Comparison of ENCODE assay signal across 10 cellular contexts in genomic region chr11:702731-703461, GRCh38. TPM values are rescaled to one million over a fixed set of nuclear protein-coding genes. Genes with fewer than 3 reads are reported as not detected.
DNase-seq lines count a peak whose midpoint lies in the region; TF ChIP-seq lines count a peak whose summit lies in the region.
"Had no signal": no experiment of that assay in that cellular context is flagged by ENCODE, and none has a peak within 500 bp of the region (broad histone marks: within the 10 kb centered on the region; RNA-seq: fewer than 3 reads in every experiment).

No MANE protein-coding gene starts in this region.

- dilution Hi-C loops in mammary epithelial cell (cut with HindIII; ENCODE audit: low sequenced_read_pairs): no loop called here

- in situ Hi-C loops in mammary epithelial cell (cut with MboI; ENCODE audit: low sequenced_read_pairs in 2 of 2) (no loop called here), transverse colon (cut with MboI; ENCODE audit: low pct_ligation_motif_present in 1 of 4, low pct_unique_long_range_greater_than_20kb in 1 of 4, low sequenced_read_pairs in 3 of 4) (no loop called here)

- H3K9me2 ChIP-seq in Loucy (replicated peaks; ENCODE audit: low read depth, low read length): no peaks in the 10 kb centered on the region

- H2AFZ ChIP-seq in Loucy (ENCODE audit: low read length) (no peak overlapping the region), mammary epithelial cell (ENCODE audit: low read depth, low read length) (peak overlapping the region; percentile 46), mesenchymal stem cell (ENCODE audit: low read depth, low read length) (no peak overlapping the region)

- H4K20me1 ChIP-seq in Loucy (ENCODE audit: insufficient read depth, low read length, poor library complexity, severe bottlenecking) (no peaks in the 10 kb centered on the region), mammary epithelial cell (ENCODE audit: insufficient read depth, low read length) (no peaks in the 10 kb centered on the region)

- CTCF ChIA-PET in mammary epithelial cell (lab: Charles Lee; ENCODE audit: low non-redundant PET): no interaction called here

- no peak overlapping the region for H3K4ac ChIP-seq in mesenchymal stem cell (ENCODE audit: low read depth in 1 of 2, low read length in 2 of 2)

- TF ChIP-seq CTCF in Loucy (conservative IDR thresholded peaks at IDR 0.05; ENCODE audit: low read length) (no peak), mammary epithelial cell (conservative IDR thresholded peaks at IDR 0.05 in 1 of 2, IDR thresholded peaks at IDR 0.05 in 1 of 2; ENCODE audit: extremely low read depth in 1 of 2, insufficient read depth in 1 of 2, low read depth in 1 of 2, low read length in 2 of 2) (no peak), transverse colon (IDR thresholded peaks at IDR 0.05) (no peak)

- peak overlapping the region; percentile 15 for H4K91ac ChIP-seq in mesenchymal stem cell (ENCODE audit: low read length)

- H3K36me3 ChIP-seq in Loucy (ENCODE audit: insufficient read depth, low read length) (no peaks in the 10 kb centered on the region), mammary epithelial cell (ENCODE audit: insufficient read depth, low read length) (no peaks in the 10 kb centered on the region), mesenchymal stem cell (ENCODE audit: control insufficient read depth in 1 of 2, insufficient read depth in 2 of 2, low read depth in 1 of 2, low read length in 2 of 2) (peaks cover 40 to 42% of the 10 kb centered on the region in 2 experiments), transverse colon (peaks cover 0 to 8% (median 0%) of the 10 kb centered on the region in 4 donors)

- H2AK5ac ChIP-seq in mesenchymal stem cell (ENCODE audit: low read length, severe bottlenecking): peak overlapping the region; percentile 73

- 13% methylated on average over 10 of the region's 21 CpGs for WGBS in mammary epithelial cell (ENCODE audit: low coverage, missing lambda C conversion rate)
- 90% methylated on average over 18 of the region's 21 CpGs for WGBS in mesenchymal stem cell
- WGBS in transverse colon (ENCODE audit: low coverage in 1 of 2), 2 donors: 71% methylated on average over 20 of the region's 21 CpGs; no CpG with 5 or more reads in 1 of the 2 donors

- H3K14ac ChIP-seq in mesenchymal stem cell (ENCODE audit: low read length in 2 of 2): no peak overlapping the region

- H3K23ac ChIP-seq in mesenchymal stem cell (ENCODE audit: low read length in 2 of 2): no peak overlapping the region

- intact Hi-C loops in mammary epithelial cell (cut with micrococcal nuclease) (no loop called here), transverse colon (cut with DNase I; ENCODE audit: low total_unique reads) (no loop called here)

- H3K4me1 ChIP-seq in Loucy (ENCODE audit: insufficient read depth, low read length, poor library complexity, severe bottlenecking) (peaks cover 34% of the 10 kb centered on the region), mammary epithelial cell (ENCODE audit: insufficient read depth, low read length) (peaks cover 56% of the 10 kb centered on the region), mesenchymal stem cell (ENCODE audit: control insufficient read depth, insufficient read depth, low read depth, low read length) (peaks cover 63% of the 10 kb centered on the region), transverse colon (peaks cover 23 to 59% (median 51%) of the 10 kb centered on the region in 4 donors)

- no peak for TF ChIP-seq EP300 in transverse colon (IDR thresholded peaks at IDR 0.05; ENCODE audit: low read depth)

- no peak overlapping the region for H2BK5ac ChIP-seq in mesenchymal stem cell (ENCODE audit: low read depth, low read length, poor library complexity, severe bottlenecking)

- H2BK12ac ChIP-seq in mesenchymal stem cell (ENCODE audit: low read length in 2 of 2): peak overlapping the region in 1 of 2 experiments; percentile 37

- H3K79me1 ChIP-seq in mesenchymal stem cell (replicated peaks; ENCODE audit: low read length, poor library complexity, severe bottlenecking): peaks cover 11% of the 10 kb centered on the region

- no peak overlapping the region for H4K8ac ChIP-seq in mesenchymal stem cell (ENCODE audit: low read length)

- peak overlapping the region in 1 of 2 experiments; percentile 14 for H3K18ac ChIP-seq in mesenchymal stem cell (ENCODE audit: low read depth in 1 of 2, low read length in 2 of 2)

- H3K27me3 ChIP-seq in Loucy (ENCODE audit: insufficient read depth, low read length, poor library complexity, severe bottlenecking) (no peaks in the 10 kb centered on the region), mammary epithelial cell (ENCODE audit: insufficient read depth, low read length) (no peaks in the 10 kb centered on the region), mesenchymal stem cell (ENCODE audit: control insufficient read depth in 1 of 2, insufficient read depth in 1 of 2, low read length in 2 of 2) (no peaks in the 10 kb centered on the region), transverse colon (peaks cover 10% of the 10 kb centered on the region)

- no peak overlapping the region for H3K4me3 ChIP-seq in Loucy (ENCODE audit: low read length, poor library complexity, severe bottlenecking)
- H3K4me3 ChIP-seq in mammary epithelial cell (replicated peaks in 1 of 3; ENCODE audit: insufficient read depth in 1 of 3, low read depth in 2 of 3, low read length in 3 of 3): peak overlapping the region in 1 of 3 experiments; percentile 6
- no peak overlapping the region for H3K4me3 ChIP-seq in mesenchymal stem cell (ENCODE audit: insufficient read depth in 1 of 2, low read depth in 1 of 2, low read length in 2 of 2)
- H3K4me3 ChIP-seq in transverse colon: no peak overlapping the region

- H2BK15ac ChIP-seq in mesenchymal stem cell (ENCODE audit: low read depth, poor library complexity, severe bottlenecking): no peak overlapping the region

- H3F3A ChIP-seq in Loucy (ENCODE audit: low read depth): no peaks in the 10 kb centered on the region

- no peak overlapping the region for H2BK120ac ChIP-seq in mesenchymal stem cell (ENCODE audit: low read depth, low read length)

- peak overlapping the region; percentile 45 for H3K27ac ChIP-seq in mammary epithelial cell (ENCODE audit: insufficient read depth, low read depth, low read length)
- peak overlapping the region; percentile 2 for H3K27ac ChIP-seq in mesenchymal stem cell (ENCODE audit: low read length, poor library complexity, severe bottlenecking)
- peak overlapping the region; percentile 92 to 94 (median 94) for H3K27ac ChIP-seq in transverse colon

- H3K79me2 ChIP-seq in Loucy (ENCODE audit: insufficient read depth, low read length) (0 out of 2 replicates have a peak, but pooled peaks cover 2% of the 10 kb centered on the region), mammary epithelial cell (ENCODE audit: insufficient read depth, low read length) (peaks cover 81% of the 10 kb centered on the region)

- peak overlapping the region; percentile 40 for H3K9ac ChIP-seq in Loucy (ENCODE audit: low read depth, low read length, poor library complexity, severe bottlenecking)
- H3K9ac ChIP-seq in mammary epithelial cell (ENCODE audit: insufficient read depth, low read length): peak overlapping the region; percentile 21
- peak overlapping the region; percentile 54 for H3K9ac ChIP-seq in mesenchymal stem cell (ENCODE audit: low read length)

- DNase-seq in mammary epithelial cell: peak; percentile 61
- no peak for DNase-seq in mesenchymal stem cell
- peak; percentile 77 for DNase-seq in transverse colon
- no peak for DNase-seq in activated effector memory CD4-positive, alpha-beta T cell treated with anti-CD3 and anti-CD28 coated beads, Interleukin-2, amount 50 U/mL, for 16 hours
- DNase-seq in retina: no peak
- no peak for DNase-seq in RKO (ENCODE audit: low spot score)
- DNase-seq in NCI-H526 (lab: John Stamatoyannopoulos, UW): no peak
- DNase-seq: activated CD8-positive, alpha-beta memory T cell treated with anti-CD3 and anti-CD28 coated beads for 24 hours; NCI-H1048 had no signal

- no TSS peak for BruUV-seq in mammary epithelial cell (replicated peaks; lab: Mats Ljungman, UMichigan)

- H3K9me3 ChIP-seq in Loucy (ENCODE audit: insufficient read depth, low read depth, low read length) (no peaks in the 10 kb centered on the region), mammary epithelial cell (replicated peaks; ENCODE audit: insufficient read depth, low read length) (no peaks in the 10 kb centered on the region), mesenchymal stem cell (ENCODE audit: control insufficient read depth, low read length) (no peaks in the 10 kb centered on the region), transverse colon (no peaks in the 10 kb centered on the region)

- no peak overlapping the region for H3K4me2 ChIP-seq in Loucy (ENCODE audit: low read depth, low read length, poor library complexity, severe bottlenecking)
- H3K4me2 ChIP-seq in mammary epithelial cell (ENCODE audit: insufficient read depth, low read depth, low read length): peak overlapping the region; percentile 79
- no peak overlapping the region for H3K4me2 ChIP-seq in mesenchymal stem cell (ENCODE audit: low read length, poor library complexity, severe bottlenecking)

- peak; percentile 37 for TF ChIP-seq POLR2A in transverse colon (IDR thresholded peaks at IDR 0.05)

RNA-seq across cellular contexts. Expression of gene EPS8L2, which starts 3.1 kb away (rescaled TPM):
- 100 to 1,000 TPM; 202 to 214 TPM for total RNA-seq in mammary epithelial cell
- polyA plus RNA-seq in mammary epithelial cell: 140 TPM
- 75.0 TPM for polyA minus RNA-seq in mammary epithelial cell
- polyA plus RNA-seq in mesenchymal stem cell (2013, experiment 1 of 2): 16.2 TPM
- polyA plus RNA-seq in mesenchymal stem cell (2013, experiment 2 of 2): 17.4 TPM
- 1,000 to 10,000 TPM in 1 of 4 donors, 100 to 1,000 TPM in 3; 257 to 1,130 (median 322) TPM for total RNA-seq in transverse colon

RNA-seq across cellular contexts. Expression of gene TMEM80, which starts 7.3 kb away (rescaled TPM):
- total RNA-seq in mammary epithelial cell: 10 to 100 TPM; 10.0 to 22.5 TPM
- polyA plus RNA-seq in mammary epithelial cell: 9.6 TPM
- polyA minus RNA-seq in mammary epithelial cell: 1.6 TPM
- polyA plus RNA-seq in mesenchymal stem cell (2013, experiment 1 of 2): 13.4 TPM
- 15.6 TPM for polyA plus RNA-seq in mesenchymal stem cell (2013, experiment 2 of 2)
- total RNA-seq in transverse colon: 100 to 1,000 TPM in 1 of 4 donors, 10 to 100 TPM in 3; 19.3 to 121 (median 41.8) TPM

RNA-seq across cellular contexts. Expression of gene DEAF1, which starts 7.9 kb away (rescaled TPM):
- total RNA-seq in mammary epithelial cell (10 to 100 TPM; 31.2 to 32.0 TPM), transverse colon (10 to 100 TPM; 24.4 to 84.5 (median 34.0) TPM)
- 15.2 TPM for polyA plus RNA-seq in mammary epithelial cell
- polyA minus RNA-seq in mammary epithelial cell: 28.2 TPM
- polyA plus RNA-seq in mesenchymal stem cell (2013, experiment 1 of 2): 21.2 TPM
- polyA plus RNA-seq in mesenchymal stem cell (2013, experiment 2 of 2): 20.6 TPM

RNA-seq across cellular contexts. Expression of gene TALDO1, which starts 44.4 kb away (rescaled TPM):
- 100 to 1,000 TPM; 102 to 140 TPM for total RNA-seq in mammary epithelial cell
- polyA plus RNA-seq in mammary epithelial cell: 142 TPM
- 102 TPM for polyA minus RNA-seq in mammary epithelial cell
- polyA plus RNA-seq in mesenchymal stem cell (2013, experiment 1 of 2): 215 TPM
- polyA plus RNA-seq in mesenchymal stem cell (2013, experiment 2 of 2): 211 TPM
- 100 to 1,000 TPM; 124 to 164 (median 141) TPM for total RNA-seq in transverse colon

Comparison
In these comparisons a context has a peak if more than half of its experiments do, and no peak if none do; other contexts are left out.
1. DNase-seq: peak in mammary epithelial cell (single experiment) and transverse colon (single experiment); none in mesenchymal stem cell (single experiment), activated effector memory CD4-positive, alpha-beta T cell treated with anti-CD3 and anti-CD28 coated beads, Interleukin-2, amount 50 U/mL, for 16 hours (single experiment), retina (single experiment), RKO (single experiment) and NCI-H526 (0 of 2).
2. H3K27ac ChIP-seq: peak in every context shown above with its lines; median percentile 94 in transverse colon; 45 in mammary epithelial cell; 2 in mesenchymal stem cell.
3. Peak in every context shown above with its lines, with median percentiles within 50 percentile points of each other: H3K9ac ChIP-seq.